Comparison of ENCODE assay signal across 9 cellular contexts in genomic region chr12:34625116-34625515, GRCh38.
A peak's percentile ranks its signal among the peaks of the same experiment; 100 is the strongest.
DNase-seq lines count a peak whose midpoint lies in the region; ATAC-seq and TF ChIP-seq lines count a peak whose summit lies in the region.
"Had no signal": no experiment of that assay in that cellular context is flagged by ENCODE, and none has a peak within 500 bp of the region (broad histone marks: within the 10 kb centered on the region; RNA-seq: fewer than 3 reads in every experiment).

No MANE protein-coding gene starts in this region.

- DNase-seq in DMS 273 (lab: John Stamatoyannopoulos, UW; ENCODE audit: unreplicated experiment) (peak; percentile 66), DMS 273 treated with DMSO at 0.1 percent for 48 hours (lab: John Stamatoyannopoulos, UW) (no peak), RKO (ENCODE audit: low spot score) (peak; percentile 60), iris pigment epithelial cell (ENCODE audit: low read depth) (peak; percentile 2), HK-2 (ENCODE audit: unreplicated experiment) (no peak), mucosa of descending colon (no peak)
- DNase-seq in Jurkat, Clone E6-1 (ENCODE audit: low read depth, low spot score), result peak; percentile 41
- DNase-seq: 8988T had no signal

- no peak overlapping the region for H3K4me3 ChIP-seq in Jurkat, Clone E6-1 (ENCODE audit: low read length)
- no peak overlapping the region for H3K4me3 ChIP-seq in mucosa of descending colon

- no peak for TF ChIP-seq CTCF in mucosa of descending colon (IDR thresholded peaks at IDR 0.05)

- ATAC-seq in mucosa of descending colon (no peak), GM19463 (IDR thresholded peaks at IDR 0.05; ENCODE audit: unreplicated experiment) (no peak)

- H3K36me3 ChIP-seq in mucosa of descending colon (ENCODE audit: low read depth), result no peaks in the 10 kb centered on the region

- H3K4me1 ChIP-seq in mucosa of descending colon (ENCODE audit: low read depth), result no peaks in the 10 kb centered on the region

- intact Hi-C loops in mucosa of descending colon (cut with DNase I, micrococcal nuclease), result no loop called here

- H3K9me3 ChIP-seq in mucosa of descending colon, result peaks cover 64% of the 10 kb centered on the region

Comparison
In these comparisons a context has a peak if more than half of its experiments do, and no peak if none do; other contexts are left out.
1. DNase-seq: peak in DMS 273 (single experiment), Jurkat, Clone E6-1 (single experiment), RKO (single experiment) and iris pigment epithelial cell (single experiment); none in DMS 273 treated with DMSO at 0.1 percent for 48 hours (single experiment), HK-2 (single experiment) and mucosa of descending colon (0 of 3).